ENCODE assay signal across 15 cellular contexts in the genomic region with DNA sequence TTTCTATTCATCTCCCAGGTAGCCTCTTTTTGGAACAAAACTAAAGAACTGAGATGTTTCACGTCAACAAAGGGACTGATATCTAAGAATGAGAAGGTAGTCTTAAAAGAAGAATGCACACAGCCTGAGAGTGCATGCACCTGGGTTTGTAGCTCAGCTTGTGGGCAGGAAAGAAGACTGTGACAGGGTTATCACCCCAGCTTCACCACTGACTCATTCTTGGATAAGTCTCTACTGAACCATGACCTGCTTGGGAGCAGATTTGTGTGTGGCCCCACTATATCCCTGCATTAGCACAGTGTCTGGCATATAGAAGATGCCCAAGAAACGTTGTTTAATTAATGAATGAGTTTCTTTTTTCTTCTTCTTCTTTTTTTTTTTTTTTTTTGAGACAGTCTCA.
DNase-seq lines count a peak whose midpoint lies in the region; ATAC-seq and TF ChIP-seq lines count a peak whose summit lies in the region.
"Had no signal": no experiment of that assay in that cellular context is flagged by ENCODE, and none has a peak within 500 bp of the region (broad histone marks: within the 10 kb centered on the region; RNA-seq: fewer than 3 reads in every experiment).

No MANE protein-coding gene starts in this region.

- H3K27me3 Mint-ChIP-seq in activated T-cell treated with anti-CD3 and anti-CD28 coated beads, Interleukin-2, amount 50 U/mL, for 72 hours (ENCODE audit: low read depth): peaks cover 12% of the 10 kb centered on the region
- peaks cover 0 to 8% (median 3%) of the 10 kb centered on the region in 3 donors for H3K27me3 Mint-ChIP-seq in immature natural killer cell (ENCODE audit: low read depth in 3 of 3)
- H3K27me3 Mint-ChIP-seq: activated CD4-positive, alpha-beta memory T cell treated with anti-CD3 and anti-CD28 coated beads, Interleukin-2, amount 10 ng/mL, durations not matched to agents 7 days and 5 days had no signal

- H3K4me3 ChIP-seq in kidney epithelial cell (ENCODE audit: low read depth, low read length): no peak overlapping the region
- H3K4me3 ChIP-seq in BE2C (ENCODE audit: low read depth, low read length): no peak overlapping the region
- H3K4me3 ChIP-seq: gastroesophageal sphincter had no signal

- H3K9me3 ChIP-seq in BE2C: no peaks in the 10 kb centered on the region

- H3K27me3 ChIP-seq in kidney epithelial cell (ENCODE audit: control insufficient read depth, insufficient read depth, low read length) (no peaks in the 10 kb centered on the region), BE2C (no peaks in the 10 kb centered on the region)

- H3K4me1 ChIP-seq in BE2C: peaks cover 7% of the 10 kb centered on the region; the same call in 1 of the 2 replicates

- ATAC-seq in GM18873 (IDR thresholded peaks at IDR 0.05; ENCODE audit: low FRiP score, unreplicated experiment) (peak; percentile 98), GM21529 (IDR thresholded peaks at IDR 0.05; ENCODE audit: unreplicated experiment) (peak; percentile 99), HG03066 (IDR thresholded peaks at IDR 0.05; ENCODE audit: low read depth, unreplicated experiment) (peak; percentile 94)
- no peak for ATAC-seq in activated T-cell treated with anti-CD3 and anti-CD28 coated beads, Interleukin-2, amount 50 U/mL, for 72 hours (replicated peaks in 1 of 2)
- ATAC-seq: gastroesophageal sphincter, left colon had no signal

- peak; percentile 2 for DNase-seq in kidney epithelial cell (ENCODE audit: low read depth)
- no peak for DNase-seq in BE2C
- DNase-seq in activated T-cell treated with anti-CD3 and anti-CD28 coated beads, Interleukin-2, amount 50 U/mL, for 72 hours: no peak
- DNase-seq in immature natural killer cell: no peak
- DNase-seq in stimulated activated CD4-positive, alpha-beta T cell treated with anti-CD3 and anti-CD28 coated beads, Interleukin-12 subunit alpha, Interleukin-12 subunit beta, amount 100 ng/mL, for 4 hours: no peak
- DNase-seq: activated CD4-positive, alpha-beta memory T cell treated with anti-CD3 and anti-CD28 coated beads, Interleukin-2, amount 10 ng/mL, durations not matched to agents 7 days and 5 days; CD8-positive, alpha-beta memory T cell; dermis blood vessel endothelial cell; left colon; NCI-H1694 treated with DMSO at 0.1 percent for 48 hours; stimulated activated CD4-positive, alpha-beta T cell treated with anti-CD3 and anti-CD28 coated beads, Interleukin-2, amount 100 ng/mL, for 48 hours had no signal

- H3K36me3 ChIP-seq in kidney epithelial cell (ENCODE audit: control insufficient read depth, insufficient read depth, low read length): no peaks in the 10 kb centered on the region
- no peaks in the 10 kb centered on the region for H3K36me3 ChIP-seq in BE2C
- H3K36me3 ChIP-seq: gastroesophageal sphincter had no signal

- no peaks in the 10 kb centered on the region for H3K36me3 Mint-ChIP-seq in activated T-cell treated with anti-CD3 and anti-CD28 coated beads, Interleukin-2, amount 50 U/mL, for 72 hours (ENCODE audit: insufficient read depth in 2 of 2)
- no peaks in the 10 kb centered on the region for H3K36me3 Mint-ChIP-seq in immature natural killer cell
- H3K36me3 Mint-ChIP-seq: CD8-positive, alpha-beta memory T cell had no signal

- TF ChIP-seq CTCF in kidney epithelial cell (IDR thresholded peaks at IDR 0.05; ENCODE audit: insufficient read depth, low read length, poor library complexity, severe bottlenecking) (no peak), BE2C (IDR thresholded peaks at IDR 0.05; ENCODE audit: low read depth, low read length) (no peak)

- no peaks in the 10 kb centered on the region for H3K4me1 Mint-ChIP-seq in activated T-cell treated with anti-CD3 and anti-CD28 coated beads, Interleukin-2, amount 50 U/mL, for 72 hours (ENCODE audit: low read depth)
- H3K4me1 Mint-ChIP-seq in immature natural killer cell: no peaks in the 10 kb centered on the region
- H3K4me1 Mint-ChIP-seq: activated CD4-positive, alpha-beta memory T cell treated with anti-CD3 and anti-CD28 coated beads, Interleukin-2, amount 10 ng/mL, durations not matched to agents 7 days and 5 days; CD8-positive, alpha-beta memory T cell had no signal

- H3K4me3 Mint-ChIP-seq in activated T-cell treated with anti-CD3 and anti-CD28 coated beads, Interleukin-2, amount 50 U/mL, for 72 hours: no peak overlapping the region
- no peak overlapping the region for H3K4me3 Mint-ChIP-seq in immature natural killer cell
- H3K4me3 Mint-ChIP-seq: activated CD4-positive, alpha-beta memory T cell treated with anti-CD3 and anti-CD28 coated beads, Interleukin-2, amount 10 ng/mL, durations not matched to agents 7 days and 5 days; CD8-positive, alpha-beta memory T cell had no signal

- H3K27ac Mint-ChIP-seq in activated T-cell treated with anti-CD3 and anti-CD28 coated beads, Interleukin-2, amount 50 U/mL, for 72 hours: no peak overlapping the region
- H3K27ac Mint-ChIP-seq in immature natural killer cell: no peak overlapping the region
- H3K27ac Mint-ChIP-seq: activated CD4-positive, alpha-beta memory T cell treated with anti-CD3 and anti-CD28 coated beads, Interleukin-2, amount 10 ng/mL, durations not matched to agents 7 days and 5 days; CD8-positive, alpha-beta memory T cell had no signal

- no peaks in the 10 kb centered on the region for H3K9me3 Mint-ChIP-seq in activated T-cell treated with anti-CD3 and anti-CD28 coated beads, Interleukin-2, amount 50 U/mL, for 72 hours
- peaks cover 0 to 5% (median 1%) of the 10 kb centered on the region in 6 donors for H3K9me3 Mint-ChIP-seq in immature natural killer cell
- H3K9me3 Mint-ChIP-seq: activated CD4-positive, alpha-beta memory T cell treated with anti-CD3 and anti-CD28 coated beads, Interleukin-2, amount 10 ng/mL, durations not matched to agents 7 days and 5 days had no signal

Comparison
In these comparisons a context has a peak if more than half of its experiments do, and no peak if none do; other contexts are left out.
1. ATAC-seq: peak in GM18873 (single experiment), GM21529 (single experiment) and HG03066 (single experiment); none in activated T-cell treated with anti-CD3 and anti-CD28 coated beads, Interleukin-2, amount 50 U/mL, for 72 hours (0 of 2).